Comparison of ENCODE assay signal across 19 cellular contexts in genomic region chr1:61005572-61006386, GRCh38.
DNase-seq lines count a peak whose midpoint lies in the region; ATAC-seq and TF ChIP-seq lines count a peak whose summit lies in the region.
"Had no signal": no experiment of that assay in that cellular context is flagged by ENCODE, and none has a peak within 500 bp of the region (broad histone marks: within the 10 kb centered on the region; RNA-seq: fewer than 3 reads in every experiment).

No MANE protein-coding gene starts in this region.

- H3K27me3 ChIP-seq in breast epithelium (no peaks in the 10 kb centered on the region), mammary epithelial cell (ENCODE audit: insufficient read depth, low read length) (no peaks in the 10 kb centered on the region), endodermal cell (ENCODE audit: control insufficient read depth, insufficient read depth, low read length, poor library complexity, severe bottlenecking) (peaks cover 10% of the 10 kb centered on the region)
- H3K27me3 ChIP-seq: Peyer's patch had no signal

- H4K20me1 ChIP-seq in mammary epithelial cell (ENCODE audit: insufficient read depth, low read length): no peaks in the 10 kb centered on the region

- H3K9me3 ChIP-seq in breast epithelium (no peaks in the 10 kb centered on the region), mammary epithelial cell (replicated peaks; ENCODE audit: insufficient read depth, low read length) (no peaks in the 10 kb centered on the region), endodermal cell (ENCODE audit: control insufficient read depth, low read length) (no peaks in the 10 kb centered on the region)
- H3K9me3 ChIP-seq: lower lobe of right lung, Peyer's patch had no signal

- intact Hi-C loops in breast epithelium (cut with DNase I; ENCODE audit: low total_unique reads): no loop called here
- intact Hi-C loops in mammary epithelial cell (cut with micrococcal nuclease): no loop called here
- intact Hi-C loops in sciatic nerve (cut with DNase I): no loop called here

- H2AFZ ChIP-seq in mammary epithelial cell (ENCODE audit: low read depth, low read length): no peak overlapping the region

- H3K27ac ChIP-seq in breast epithelium (peak overlapping the region; percentile 15 to 35), mammary epithelial cell (ENCODE audit: insufficient read depth, low read depth, low read length) (no peak overlapping the region), endodermal cell (ENCODE audit: low read depth, low read length) (peak overlapping the region; percentile 51)
- H3K27ac ChIP-seq: lower lobe of right lung, Peyer's patch had no signal

- no peak overlapping the region for H3K27ac Mint-ChIP-seq in endodermal cell
- H3K27ac Mint-ChIP-seq in activated T-cell treated with anti-CD3 and anti-CD28 coated beads, Interleukin-2, amount 50 U/mL, for 72 hours: no peak overlapping the region
- H3K27ac Mint-ChIP-seq: activated CD4-positive, alpha-beta memory T cell treated with anti-CD3 and anti-CD28 coated beads, Interleukin-2, amount 10 ng/mL, durations not matched to agents 7 days and 5 days; activated T-helper 1 cell treated with anti-CD3 and anti-CD28 coated beads, Interleukin-12 subunit alpha, Interleukin-12 subunit beta, Interleukin-2, Interleukin-4 antibody, amounts not matched to agents 30 ng/mL and 10 ng/mL and 1 ng/mL, durations not matched to agents 14 hours and 24 hours and 36 hours; effector memory CD8-positive, alpha-beta T cell; naive thymus-derived CD8-positive, alpha-beta T cell had no signal

- H3K36me3 Mint-ChIP-seq in endodermal cell (ENCODE audit: low read depth): no peaks in the 10 kb centered on the region
- no peaks in the 10 kb centered on the region for H3K36me3 Mint-ChIP-seq in activated T-cell treated with anti-CD3 and anti-CD28 coated beads, Interleukin-2, amount 50 U/mL, for 72 hours (ENCODE audit: insufficient read depth in 2 of 2)
- H3K36me3 Mint-ChIP-seq: CD8-positive, alpha-beta memory T cell; naive thymus-derived CD8-positive, alpha-beta T cell had no signal

- in situ Hi-C loops in mammary epithelial cell (cut with MboI; ENCODE audit: low sequenced_read_pairs in 2 of 2): no loop called here

- H3K4me1 ChIP-seq in breast epithelium (no peaks in the 10 kb centered on the region), mammary epithelial cell (ENCODE audit: insufficient read depth, low read length) (peaks cover 4% of the 10 kb centered on the region), endodermal cell (ENCODE audit: control insufficient read depth, insufficient read depth, low read length) (no peaks in the 10 kb centered on the region)
- H3K4me1 ChIP-seq: Peyer's patch had no signal

- no peak overlapping the region for H3K4me2 ChIP-seq in mammary epithelial cell (ENCODE audit: insufficient read depth, low read depth, low read length)

- no peak overlapping the region for H3K4me3 ChIP-seq in breast epithelium
- H3K4me3 ChIP-seq in mammary epithelial cell (replicated peaks in 1 of 3; ENCODE audit: insufficient read depth in 1 of 3, low read depth in 2 of 3, low read length in 3 of 3): no peak overlapping the region
- no peak overlapping the region for H3K4me3 ChIP-seq in endodermal cell (ENCODE audit: low read length)
- H3K4me3 ChIP-seq: GM12878, lower lobe of right lung, Peyer's patch had no signal

- DNase-seq in breast epithelium (ENCODE audit: low spot score in 2 of 2) (peak in 1 of 2 donors; percentile 37), mammary epithelial cell (no peak), endodermal cell (peak; percentile 87), left kidney (ENCODE audit: low read depth, low spot score) (peak; percentile 72), NCI-H2107 (lab: John Stamatoyannopoulos, UW) (no peak), sciatic nerve (ENCODE audit: low spot score) (no peak), T1000 (lab: John Stamatoyannopoulos, UW) (no peak)
- no peak for DNase-seq in activated T-cell treated with anti-CD3 and anti-CD28 coated beads, Interleukin-2, amount 50 U/mL, for 72 hours
- DNase-seq: activated CD4-positive, alpha-beta memory T cell treated with anti-CD3 and anti-CD28 coated beads, Interleukin-2, amount 10 ng/mL, durations not matched to agents 7 days and 5 days; CD8-positive, alpha-beta memory T cell; effector memory CD8-positive, alpha-beta T cell; lower lobe of right lung; naive thymus-derived CD8-positive, alpha-beta T cell; NCI-H1436 treated with DMSO at 0.1 percent for 48 hours; NCI-H524 treated with DMSO at 0.1 percent for 48 hours; Peyer's patch had no signal

- no peaks in the 10 kb centered on the region for H3K79me2 ChIP-seq in mammary epithelial cell (ENCODE audit: insufficient read depth, low read length)

- CTCF ChIA-PET in mammary epithelial cell (lab: Charles Lee; ENCODE audit: low non-redundant PET): no interaction called here

- H3K9me3 Mint-ChIP-seq in endodermal cell: no peaks in the 10 kb centered on the region
- no peaks in the 10 kb centered on the region for H3K9me3 Mint-ChIP-seq in activated T-cell treated with anti-CD3 and anti-CD28 coated beads, Interleukin-2, amount 50 U/mL, for 72 hours
- H3K9me3 Mint-ChIP-seq: activated CD4-positive, alpha-beta memory T cell treated with anti-CD3 and anti-CD28 coated beads, Interleukin-2, amount 10 ng/mL, durations not matched to agents 7 days and 5 days; activated T-helper 1 cell treated with anti-CD3 and anti-CD28 coated beads, Interleukin-12 subunit alpha, Interleukin-12 subunit beta, Interleukin-2, Interleukin-4 antibody, amounts not matched to agents 30 ng/mL and 10 ng/mL and 1 ng/mL, durations not matched to agents 14 hours and 24 hours and 36 hours; CD8-positive, alpha-beta memory T cell; central memory CD8-positive, alpha-beta T cell; effector memory CD8-positive, alpha-beta T cell; naive thymus-derived CD8-positive, alpha-beta T cell had no signal

- peaks cover 2% of the 10 kb centered on the region for H3K27me3 Mint-ChIP-seq in endodermal cell (ENCODE audit: insufficient read depth)
- peaks cover 16% of the 10 kb centered on the region for H3K27me3 Mint-ChIP-seq in activated T-cell treated with anti-CD3 and anti-CD28 coated beads, Interleukin-2, amount 50 U/mL, for 72 hours (ENCODE audit: low read depth)

- WGBS in mammary epithelial cell (ENCODE audit: low coverage, missing lambda C conversion rate): 27% methylated on average over 7 of the region's 8 CpGs
- 24 to 36% methylated on average over 5 to 8 of the region's 8 CpGs for WGBS in endodermal cell (ENCODE audit: insufficient coverage in 1 of 2, insufficient read length in 1 of 2), 2 experiments

- H3K36me3 ChIP-seq in breast epithelium (no peaks in the 10 kb centered on the region), mammary epithelial cell (ENCODE audit: insufficient read depth, low read length) (no peaks in the 10 kb centered on the region), endodermal cell (ENCODE audit: control insufficient read depth, insufficient read depth, low read length) (no peaks in the 10 kb centered on the region)
- H3K36me3 ChIP-seq: lower lobe of right lung, Peyer's patch had no signal

- no peak overlapping the region for H3K4me3 Mint-ChIP-seq in endodermal cell
- no peak overlapping the region for H3K4me3 Mint-ChIP-seq in activated T-cell treated with anti-CD3 and anti-CD28 coated beads, Interleukin-2, amount 50 U/mL, for 72 hours
- H3K4me3 Mint-ChIP-seq: activated CD4-positive, alpha-beta memory T cell treated with anti-CD3 and anti-CD28 coated beads, Interleukin-2, amount 10 ng/mL, durations not matched to agents 7 days and 5 days; activated T-helper 1 cell treated with anti-CD3 and anti-CD28 coated beads, Interleukin-12 subunit alpha, Interleukin-12 subunit beta, Interleukin-2, Interleukin-4 antibody, amounts not matched to agents 30 ng/mL and 10 ng/mL and 1 ng/mL, durations not matched to agents 14 hours and 24 hours and 36 hours; CD8-positive, alpha-beta memory T cell; central memory CD8-positive, alpha-beta T cell; effector memory CD8-positive, alpha-beta T cell; naive thymus-derived CD8-positive, alpha-beta T cell had no signal

- H3K4me1 Mint-ChIP-seq in endodermal cell: peaks cover 5% of the 10 kb centered on the region
- H3K4me1 Mint-ChIP-seq in activated T-cell treated with anti-CD3 and anti-CD28 coated beads, Interleukin-2, amount 50 U/mL, for 72 hours (ENCODE audit: low read depth): no peaks in the 10 kb centered on the region
- H3K4me1 Mint-ChIP-seq: activated CD4-positive, alpha-beta memory T cell treated with anti-CD3 and anti-CD28 coated beads, Interleukin-2, amount 10 ng/mL, durations not matched to agents 7 days and 5 days; CD8-positive, alpha-beta memory T cell had no signal

- dilution Hi-C loops in mammary epithelial cell (cut with HindIII; ENCODE audit: low sequenced_read_pairs): no loop called here

- TF ChIP-seq CTCF in breast epithelium (IDR thresholded peaks at IDR 0.05) (no peak), mammary epithelial cell (conservative IDR thresholded peaks at IDR 0.05 in 1 of 2, IDR thresholded peaks at IDR 0.05 in 1 of 2; ENCODE audit: extremely low read depth in 1 of 2, insufficient read depth in 1 of 2, low read depth in 1 of 2, low read length in 2 of 2) (no peak), endodermal cell (conservative IDR thresholded peaks at IDR 0.05) (no peak)

- ATAC-seq in activated T-cell treated with anti-CD3 and anti-CD28 coated beads, Interleukin-2, amount 50 U/mL, for 72 hours (replicated peaks in 1 of 2): no peak
- no peak for ATAC-seq in sciatic nerve
- ATAC-seq: effector memory CD8-positive, alpha-beta T cell; GM12878; lower lobe of right lung; naive thymus-derived CD8-positive, alpha-beta T cell had no signal

- no TSS peak for BruUV-seq in mammary epithelial cell (replicated peaks; lab: Mats Ljungman, UMichigan)

- H3K9ac ChIP-seq in mammary epithelial cell (ENCODE audit: insufficient read depth, low read length) (no peak overlapping the region), endodermal cell (ENCODE audit: extremely low read depth, low read length, poor library complexity, severe bottlenecking) (no peak overlapping the region)

- no peak for TF ChIP-seq POLR2A in breast epithelium (IDR thresholded peaks at IDR 0.05)

Comparison
In these comparisons a context has a peak if more than half of its experiments do, and no peak if none do; other contexts are left out.
1. DNase-seq: peak in endodermal cell (single experiment) and left kidney (single experiment); none in mammary epithelial cell (single experiment), NCI-H2107 (single experiment), activated T-cell treated with anti-CD3 and anti-CD28 coated beads, Interleukin-2, amount 50 U/mL, for 72 hours (0 of 2), sciatic nerve (single experiment) and T1000 (single experiment).